29 cellular contexts compared by ENCODE assay signal in the genomic region with DNA sequence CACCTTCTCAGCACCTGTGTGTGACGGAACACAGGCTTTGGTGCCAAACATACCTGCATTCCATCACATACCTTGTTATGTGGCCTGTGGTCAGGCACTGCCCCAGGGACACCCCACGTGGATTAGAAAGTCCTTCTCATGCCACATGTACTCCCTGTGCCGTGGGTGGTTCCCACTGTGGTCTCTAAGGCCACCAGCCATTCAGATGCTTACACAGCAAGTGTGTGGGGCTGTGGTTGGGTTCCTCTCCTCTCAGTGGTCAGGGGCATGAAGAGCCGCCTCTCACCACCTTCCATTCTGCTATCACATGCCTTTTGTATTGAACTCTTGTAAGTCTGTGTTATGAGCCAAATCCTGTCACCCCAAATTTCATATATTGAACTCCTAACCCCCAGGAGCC.
"Had no signal": no experiment of that assay in that cellular context is flagged by ENCODE, and none has a peak within 500 bp of the region (broad histone marks: within the 10 kb centered on the region; RNA-seq: fewer than 3 reads in every experiment).

No MANE protein-coding gene starts in this region.

- H3K27me3 ChIP-seq: pancreas, suprapubic skin, tibial artery, upper lobe of right lung, vagina had no signal

- H3K4me3 ChIP-seq: lower lobe of right lung, pancreas, prostate gland, skin epidermis, suprapubic skin, thoracic aorta, tibial artery, upper lobe of right lung, vagina had no signal

- ATAC-seq: left cardiac atrium; left lobe of liver; lower lobe of right lung; naive thymus-derived CD4-positive, alpha-beta T cell; natural killer cell treated with Interleukin-12 subunit alpha and Interleukin-12 subunit beta and Interleukin-15 and Interleukin-18, amount 100 ng/mL, for 72 hours; pancreas; right cardiac atrium; sciatic nerve; upper lobe of right lung had no signal

- H3K4me1 ChIP-seq: lower lobe of right lung, pancreas, prostate gland, upper lobe of right lung, vagina had no signal

- DNase-seq: hippocampal formation; kidney glomerular epithelial cell; left cardiac atrium; lower lobe of right lung; mammary epithelial cell; mesendoderm; naive thymus-derived CD4-positive, alpha-beta T cell; nucleus accumbens; pancreas; posterior cingulate gyrus; retina; right cardiac atrium; stimulated activated CD4-positive, alpha-beta T cell treated with anti-CD3 and anti-CD28 coated beads, Interleukin-12 subunit alpha, Interleukin-12 subunit beta, amount 100 ng/mL, for 4 hours; stimulated activated CD4-positive, alpha-beta T cell treated with anti-CD3 and anti-CD28 coated beads, Interleukin-15, amount 100 ng/mL, for 24 hours; stimulated activated CD4-positive, alpha-beta T cell treated with anti-CD3 and anti-CD28 coated beads, Interleukin-2, amount 100 ng/mL, for 24 hours; stimulated activated CD4-positive, alpha-beta T cell treated with anti-CD3 and anti-CD28 coated beads, Interleukin-4, amount 100 ng/mL, for 24 hours; stimulated activated naive CD4-positive, alpha-beta T cell; tibial artery; trophoblast cell; upper lobe of right lung had no signal

- H3K36me3 ChIP-seq: lower lobe of right lung, pancreas, prostate gland, suprapubic skin, thoracic aorta, tibial artery, upper lobe of right lung, vagina had no signal

- H3K9me3 ChIP-seq: lower lobe of right lung, pancreas, prostate gland, suprapubic skin, thoracic aorta, tibial artery, upper lobe of right lung, vagina had no signal

- H3K27ac ChIP-seq: lower lobe of right lung, pancreas, prostate gland, skin epidermis, suprapubic skin, thoracic aorta, tibial artery, upper lobe of right lung, vagina had no signal

- FAIRE-seq: keratinocyte, pancreas had no signal
